Comparison of ENCODE assay signal across 7 cellular contexts in the genomic region with DNA sequence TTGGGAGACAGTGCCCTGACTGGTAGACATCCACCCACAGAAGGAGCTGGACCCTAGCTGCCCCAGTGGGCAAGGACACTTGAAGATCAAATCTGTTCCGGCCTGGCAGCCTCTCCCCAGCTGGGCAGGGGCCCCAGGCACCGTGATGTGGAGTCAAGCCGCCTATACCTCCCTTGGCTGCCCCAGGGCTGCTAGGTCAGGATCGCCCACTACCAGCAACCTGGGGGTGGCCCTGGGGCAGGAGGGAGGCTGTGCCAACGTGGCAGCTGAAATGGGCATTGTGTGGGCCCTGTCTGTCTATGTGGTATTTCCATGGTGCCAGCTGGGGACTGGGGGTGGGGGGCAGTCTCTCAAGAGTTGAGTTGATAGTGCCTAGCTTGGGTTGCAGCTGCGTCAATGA. TPM values are rescaled to one million over a fixed set of nuclear protein-coding genes. Genes with fewer than 3 reads are reported as not detected.
DNase-seq lines count a peak whose midpoint lies in the region; TF ChIP-seq lines count a peak whose summit lies in the region.

No MANE protein-coding gene starts in this region.

- TF ChIP-seq CTCF in LNCaP clone FGC (IDR thresholded peaks at IDR 0.05; ENCODE audit: control insufficient read depth, extremely low read depth, insufficient read depth) (no peak), brain microvascular endothelial cell (IDR thresholded peaks at IDR 0.05; ENCODE audit: low read depth, low read length, missing control alignments) (no peak), lower leg skin (IDR thresholded peaks at IDR 0.05) (no peak), testis (IDR thresholded peaks at IDR 0.05) (no peak)

- H3K27me3 ChIP-seq in brain microvascular endothelial cell (replicated peaks) (no peaks in the 10 kb centered on the region), testis (no peaks in the 10 kb centered on the region)

- H3K36me3 ChIP-seq in brain microvascular endothelial cell (replicated peaks) (peaks cover 8% of the 10 kb centered on the region), testis (ENCODE audit: low read depth, missing control alignments) (no peaks in the 10 kb centered on the region)

- intact Hi-C loops in lower leg skin (cut with DNase I; ENCODE audit: low total_unique reads) (no loop called here), testis (cut with DNase I; ENCODE audit: low total_unique reads) (no loop called here)

- H3K27ac ChIP-seq in brain microvascular endothelial cell (no peak overlapping the region), testis (peak overlapping the region; percentile 87 to 88)

- no peak for DNase-seq in LNCaP clone FGC (ENCODE audit: low read depth)
- DNase-seq in brain microvascular endothelial cell: no peak
- DNase-seq in lower leg skin (ENCODE audit: low spot score in 2 of 2): no peak
- DNase-seq in testis: no peak
- no peak for DNase-seq in SIG-M5 treated with dmso at 0.1 percent for 504 hours (lab: John Stamatoyannopoulos, UW; ENCODE audit: unreplicated experiment)
- no peak for DNase-seq in T-helper 9 cell
- DNase-seq in NCI-H187 treated with DMSO at 0.1 percent for 48 hours (lab: John Stamatoyannopoulos, UW): no peak

- H3K4me3 ChIP-seq in LNCaP clone FGC (ENCODE audit: low read depth, low read length) (peak overlapping the region; percentile 93), brain microvascular endothelial cell (ENCODE audit: low read depth, low read length) (peak overlapping the region; percentile 86), lower leg skin (ENCODE audit: low read depth, poor library complexity, severe bottlenecking) (peak overlapping the region; percentile 91), testis (peak overlapping the region; percentile 94 to 98)

- H3K9me3 ChIP-seq in testis: no peaks in the 10 kb centered on the region

- H3K4me1 ChIP-seq in testis: peaks cover 21% of the 10 kb centered on the region

- TF ChIP-seq POLR2A in lower leg skin (IDR thresholded peaks at IDR 0.05): no peak
- no peak for TF ChIP-seq POLR2A in testis (IDR thresholded peaks at IDR 0.05)

- in situ Hi-C loops in brain microvascular endothelial cell (cut with HindIII; ENCODE audit: low pct_ligation_motif_present, low sequenced_read_pairs): no loop called here

- WGBS in lower leg skin, 2 donors: 13 to 35% methylated on average over 3 to 6 of the region's 6 CpGs
- WGBS in testis, 2 donors: 30% methylated on average over 6 of the region's 6 CpGs; no CpG with 5 or more reads in 1 of the 2 donors

RNA-seq across cellular contexts. Expression of gene PDK2, which starts 0.9 kb away (rescaled TPM):
- total RNA-seq in lower leg skin (10 to 100 TPM; 35.6 to 86.6 (median 57.0) TPM), testis (10 to 100 TPM; 50.6 to 62.1 TPM)
- 56.4 TPM for polyA plus RNA-seq in testis (ENCODE audit: insufficient read depth, low read depth, low replicate concordance)

RNA-seq across cellular contexts. Expression of gene SAMD14, which starts 33.9 kb away (rescaled TPM):
- total RNA-seq in lower leg skin (under 1 TPM in 1 of 4 donors, not detected in 3; 0.39 TPM), testis (1 to 10 TPM; 3.2 to 3.3 TPM)
- polyA plus RNA-seq in testis (ENCODE audit: insufficient read depth, low read depth, low replicate concordance): 5.2 TPM

RNA-seq across cellular contexts. Expression of gene ITGA3, which starts 40.2 kb away (rescaled TPM):
- total RNA-seq in lower leg skin (100 to 1,000 TPM in 3 of 4 donors, 10 to 100 TPM in 1; 99.7 to 148 (median 121) TPM), testis (10 to 100 TPM; 24.2 to 30.7 TPM)
- polyA plus RNA-seq in testis (ENCODE audit: insufficient read depth, low read depth, low replicate concordance): 20.0 TPM

RNA-seq across cellular contexts. Expression of gene PPP1R9B, which starts 54.4 kb away (rescaled TPM):
- total RNA-seq in lower leg skin: 10 to 100 TPM; 20.7 to 31.9 (median 29.5) TPM
- 10 to 100 TPM; 81.1 to 82.4 TPM for total RNA-seq in testis
- polyA plus RNA-seq in testis (ENCODE audit: insufficient read depth, low read depth, low replicate concordance): 49.1 TPM
